ENCODE assay signal across 10 cellular contexts in the genomic region with DNA sequence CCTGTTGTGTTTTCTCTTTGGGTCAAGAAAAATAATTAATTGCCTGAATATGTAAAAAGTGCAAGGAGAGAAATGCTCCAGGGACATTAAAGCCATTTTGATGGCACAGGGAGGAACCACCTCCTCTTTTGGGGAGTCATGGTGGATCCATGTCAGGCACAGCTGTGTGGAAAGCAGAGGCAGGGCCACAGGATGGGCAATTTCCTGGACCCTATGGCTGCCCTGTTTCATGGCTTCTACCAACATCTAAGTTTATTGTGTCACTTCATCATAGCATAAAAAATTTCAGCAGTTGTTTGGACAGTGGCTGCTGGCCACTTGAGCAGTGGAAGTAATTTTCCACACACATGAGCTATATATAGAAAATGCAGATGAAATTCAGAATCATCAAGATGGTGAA.
"Had no signal": no experiment of that assay in that cellular context is flagged by ENCODE, and none has a peak within 500 bp of the region (broad histone marks: within the 10 kb centered on the region; RNA-seq: fewer than 3 reads in every experiment).

No MANE protein-coding gene starts in this region.

- ATAC-seq: activated CD8-positive, alpha-beta memory T cell treated with anti-CD3 and anti-CD28 coated beads, Interleukin-2, amount 10 ng/mL, durations not matched to agents 7 days and 5 days; activated T-cell treated with anti-CD3 and anti-CD28 coated beads, Interleukin-2, amount 50 U/mL, for 4 hours had no signal

- H3K4me3 ChIP-seq: skin epidermis had no signal

- H3K4me3 Mint-ChIP-seq: activated CD8-positive, alpha-beta memory T cell treated with anti-CD3 and anti-CD28 coated beads, Interleukin-2, amount 10 ng/mL, durations not matched to agents 7 days and 5 days; activated naive CD8-positive, alpha-beta T cell; activated T-cell treated with anti-CD3 and anti-CD28 coated beads, Interleukin-2, amount 50 U/mL, for 4 hours; nephron; T-helper 1 cell treated with Interleukin-12 subunit alpha and Interleukin-12 subunit beta and Interleukin-4 antibody, amounts not matched to agents 30 μg/mL and 1 μg/mL, for 36 hours had no signal

- H3K36me3 Mint-ChIP-seq: activated CD8-positive, alpha-beta memory T cell treated with anti-CD3 and anti-CD28 coated beads, Interleukin-2, amount 10 ng/mL, durations not matched to agents 7 days and 5 days; activated naive CD8-positive, alpha-beta T cell had no signal

- DNase-seq: activated CD4-positive, alpha-beta T cell treated with anti-CD3 and anti-CD28 coated beads, Interleukin-2, amount 50 U/mL, for 48 hours; activated CD8-positive, alpha-beta memory T cell treated with anti-CD3 and anti-CD28 coated beads, Interleukin-2, amount 10 ng/mL, durations not matched to agents 7 days and 5 days; activated effector memory CD4-positive, alpha-beta T cell treated with anti-CD3 and anti-CD28 coated beads, Interleukin-2, amount 50 U/mL, for 16 hours; activated T-cell treated with anti-CD3 and anti-CD28 coated beads, Interleukin-2, amount 50 U/mL, for 4 hours; occipital lobe; SHP77 treated with DMSO at 0.1 percent for 48 hours had no signal

- H3K27ac Mint-ChIP-seq: activated CD8-positive, alpha-beta memory T cell treated with anti-CD3 and anti-CD28 coated beads, Interleukin-2, amount 10 ng/mL, durations not matched to agents 7 days and 5 days; activated naive CD8-positive, alpha-beta T cell; T-helper 1 cell treated with Interleukin-12 subunit alpha and Interleukin-12 subunit beta and Interleukin-4 antibody, amounts not matched to agents 30 μg/mL and 1 μg/mL, for 36 hours had no signal

- H3K27me3 Mint-ChIP-seq: activated CD8-positive, alpha-beta memory T cell treated with anti-CD3 and anti-CD28 coated beads, Interleukin-2, amount 10 ng/mL, durations not matched to agents 7 days and 5 days had no signal

- H3K9me3 Mint-ChIP-seq: activated T-cell treated with anti-CD3 and anti-CD28 coated beads, Interleukin-2, amount 50 U/mL, for 4 hours; nephron; T-helper 1 cell treated with Interleukin-12 subunit alpha and Interleukin-12 subunit beta and Interleukin-4 antibody, amounts not matched to agents 30 μg/mL and 1 μg/mL, for 36 hours had no signal

- H3K4me1 Mint-ChIP-seq: activated CD8-positive, alpha-beta memory T cell treated with anti-CD3 and anti-CD28 coated beads, Interleukin-2, amount 10 ng/mL, durations not matched to agents 7 days and 5 days had no signal
